ENCODE assay signal across 21 cellular contexts in the genomic region with DNA sequence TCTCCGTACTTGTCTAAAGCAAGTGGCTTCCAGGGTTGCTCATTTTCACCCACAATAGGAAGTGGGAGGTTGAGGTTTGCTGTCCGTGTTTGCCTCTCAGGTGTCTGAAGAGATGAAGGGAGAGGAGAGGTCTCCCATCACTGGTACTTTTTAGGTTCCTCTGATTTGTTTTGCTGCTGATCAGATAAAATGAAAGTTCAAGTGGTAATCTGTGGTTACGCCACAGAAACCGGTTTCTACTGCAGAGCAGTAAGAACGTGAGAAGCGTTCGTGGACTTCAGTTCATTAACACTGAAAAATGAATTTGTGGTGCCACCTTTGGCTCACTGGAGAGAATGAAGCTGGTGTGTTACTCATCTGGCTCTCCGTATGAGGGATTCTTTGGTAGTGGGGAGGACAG.
A peak's percentile ranks its signal among the peaks of the same experiment; 100 is the strongest.
DNase-seq lines count a peak whose midpoint lies in the region; ATAC-seq and TF ChIP-seq lines count a peak whose summit lies in the region.
"Had no signal": no experiment of that assay in that cellular context is flagged by ENCODE, and none has a peak within 500 bp of the region (broad histone marks: within the 10 kb centered on the region; RNA-seq: fewer than 3 reads in every experiment).

No MANE protein-coding gene starts in this region.

- no peaks in the 10 kb centered on the region for H3K9me3 ChIP-seq in BLaER1 treated with 17β-estradiol and CSF1 and Interleukin-3, amounts not matched to agents 10 nM and 100 nM (replicated peaks in 1 of 11)
- H3K9me3 ChIP-seq: A549, BE2C, upper lobe of right lung had no signal

- peaks cover 0 to 14% (median 7%) of the 10 kb centered on the region in 10 experiments; a peak in 14 of 20 replicates for H3K4me1 ChIP-seq in BLaER1 treated with 17β-estradiol and CSF1 and Interleukin-3, amounts not matched to agents 10 nM and 100 nM
- peaks cover 22% of the 10 kb centered on the region for H3K4me1 ChIP-seq in KMS-11 (ENCODE audit: low read depth, poor library complexity, severe bottlenecking)
- H3K4me1 ChIP-seq: upper lobe of right lung had no signal

- no peak overlapping the region; a peak in 1 of 22 replicates for H3K9ac ChIP-seq in BLaER1 treated with 17β-estradiol and CSF1 and Interleukin-3, amounts not matched to agents 10 nM and 100 nM
- no peak overlapping the region for H3K9ac ChIP-seq in KMS-11

- no peak overlapping the region for H3K27ac ChIP-seq in BLaER1 treated with 17β-estradiol and CSF1 and Interleukin-3, amounts not matched to agents 10 nM and 100 nM
- no peak overlapping the region for H3K27ac ChIP-seq in KMS-11
- H3K27ac ChIP-seq: A549, HL-60, upper lobe of right lung had no signal

- DNase-seq in activated CD4-positive, alpha-beta T cell treated with anti-CD3 and anti-CD28 coated beads for 48 hours = peak; percentile 24
- DNase-seq in activated CD4-positive, alpha-beta T cell treated with anti-CD3 and anti-CD28 coated beads for 1 hour = no peak
- DNase-seq in choroid plexus epithelial cell (ENCODE audit: low read depth) = peak; percentile 9
- DNase-seq in NCI-H748 (lab: John Stamatoyannopoulos, UW; ENCODE audit: unreplicated experiment) = no peak
- no peak for DNase-seq in GM20000 (ENCODE audit: low spot score)
- DNase-seq: activated naive CD8-positive, alpha-beta T cell treated with anti-CD3 and anti-CD28 coated beads, Interleukin-2, amount 10 ng/mL, durations not matched to agents 7 days and 5 days; BE2C; EL; glutamatergic neuron; H7; IMR-90; NCI-H1436 treated with DMSO at 0.1 percent for 48 hours; NCI-H2171; NCI-H524; upper lobe of right lung had no signal

- H3K27me3 ChIP-seq in BLaER1 treated with 17β-estradiol and CSF1 and Interleukin-3, amounts not matched to agents 10 nM and 100 nM = no peaks in the 10 kb centered on the region
- H3K27me3 ChIP-seq in KMS-11 (ENCODE audit: insufficient read depth, low read depth) = no peaks in the 10 kb centered on the region; the same call in 1 of the 2 replicates
- H3K27me3 ChIP-seq: BE2C, upper lobe of right lung had no signal

- no peak overlapping the region for H3K4me3 ChIP-seq in BLaER1 treated with 17β-estradiol and CSF1 and Interleukin-3, amounts not matched to agents 10 nM and 100 nM
- no peak overlapping the region for H3K4me3 ChIP-seq in KMS-11 (IDR thresholded peaks at IDR 0.05; ENCODE audit: insufficient read depth, low read depth, low read length)
- no peak overlapping the region for H3K4me3 ChIP-seq in choroid plexus epithelial cell (ENCODE audit: low read depth, low read length)
- H3K4me3 ChIP-seq: A549, lung, upper lobe of right lung had no signal

- H3K36me3 ChIP-seq in BLaER1 treated with 17β-estradiol and CSF1 and Interleukin-3, amounts not matched to agents 10 nM and 100 nM = peaks cover 0 to 70% (median 51%) of the 10 kb centered on the region in 11 experiments; a peak in 17 of 22 replicates
- no peaks in the 10 kb centered on the region for H3K36me3 ChIP-seq in KMS-11 (ENCODE audit: insufficient read depth)
- H3K36me3 ChIP-seq: BE2C had no signal

- no peaks in the 10 kb centered on the region for H4K20me1 ChIP-seq in BLaER1 treated with 17β-estradiol and CSF1 and Interleukin-3, amounts not matched to agents 10 nM and 100 nM
- H4K20me1 ChIP-seq in KMS-11 (ENCODE audit: insufficient read depth) = no peaks in the 10 kb centered on the region

- ATAC-seq in HG02759 (IDR thresholded peaks at IDR 0.05; ENCODE audit: unreplicated experiment) = no peak
- ATAC-seq: A549, upper lobe of right lung had no signal

- TF ChIP-seq CTCF in KMS-11 (conservative IDR thresholded peaks at IDR 0.05; ENCODE audit: low read depth, low read length) (0 out of 2 replicates have a peak, but pooled peaks have one; percentile 9), choroid plexus epithelial cell (conservative IDR thresholded peaks at IDR 0.05; ENCODE audit: low read depth, low read length) (no peak), GM20000 (IDR thresholded peaks at IDR 0.05; ENCODE audit: extremely low read depth, missing control alignments) (no peak)

- H2AFZ ChIP-seq in KMS-11 (ENCODE audit: low read depth) = no peak overlapping the region

- H3K79me2 ChIP-seq in KMS-11 (ENCODE audit: insufficient read depth, low read depth) = no peaks in the 10 kb centered on the region

- peak overlapping the region in 6 of 11 experiments; percentile 18 to 59 (median 46); a peak in 10 of 22 replicates for H3K4me2 ChIP-seq in BLaER1 treated with 17β-estradiol and CSF1 and Interleukin-3, amounts not matched to agents 10 nM and 100 nM
- peak overlapping the region; percentile 19; the same call in 1 of the 2 replicates for H3K4me2 ChIP-seq in KMS-11
- H3K4me2 ChIP-seq: A549 had no signal

Comparison
In these comparisons a context has a peak if more than half of its experiments do, and no peak if none do; other contexts are left out.
1. DNase-seq: peak in activated CD4-positive, alpha-beta T cell treated with anti-CD3 and anti-CD28 coated beads for 48 hours (single experiment) and choroid plexus epithelial cell (single experiment); none in activated CD4-positive, alpha-beta T cell treated with anti-CD3 and anti-CD28 coated beads for 1 hour (single experiment), NCI-H748 (single experiment) and GM20000 (single experiment).